27 cellular contexts compared by ENCODE assay signal in genomic region chrX:69069876-69070275, GRCh38.
"Had no signal": no experiment of that assay in that cellular context is flagged by ENCODE, and none has a peak within 500 bp of the region (broad histone marks: within the 10 kb centered on the region; RNA-seq: fewer than 3 reads in every experiment).

No MANE protein-coding gene starts in this region.

- H3K36me3 ChIP-seq: colonic mucosa, esophagus squamous epithelium, gastroesophageal sphincter had no signal

- H3K4me1 ChIP-seq: body of pancreas, colonic mucosa, esophagus squamous epithelium had no signal

- H3K9me3 ChIP-seq: body of pancreas, colonic mucosa, esophagus squamous epithelium, gastroesophageal sphincter had no signal

- ATAC-seq: activated T-cell treated with anti-CD3 and anti-CD28 coated beads, Interleukin-2, amount 50 U/mL, for 4 hours; activated T-helper 17 cell treated with anti-CD3 and anti-CD28 coated beads, Interleukin-2, amount 50 U/mL, for 72 hours; body of pancreas; gastroesophageal sphincter; SK-N-SH treated with all-trans-retinoic acid at 6 μM for 48 hours; T-helper 17 cell; WTC11 had no signal

- H3K27ac ChIP-seq: body of pancreas, colonic mucosa, epithelial cell of prostate, esophagus squamous epithelium, gastroesophageal sphincter had no signal

- H3K4me3 ChIP-seq: body of pancreas, colonic mucosa, esophagus squamous epithelium, gastroesophageal sphincter had no signal

- H3K27me3 ChIP-seq: body of pancreas, colonic mucosa, esophagus squamous epithelium, gastroesophageal sphincter had no signal

- DNase-seq: activated CD4-positive, alpha-beta memory T cell treated with anti-CD3 and anti-CD28 coated beads, Interleukin-2, amount 10 ng/mL, durations not matched to agents 7 days and 5 days; activated CD4-positive, alpha-beta T cell treated with anti-CD3 and anti-CD28 coated beads for 1 hour; activated CD4-positive, alpha-beta T cell treated with anti-CD3 and anti-CD28 coated beads for 4 hours; activated CD4-positive, alpha-beta T cell treated with anti-CD3 and anti-CD28 coated beads, Interleukin-2, amount 10 ng/mL, durations not matched to agents 7 days and 5 days; activated CD4-positive, alpha-beta T cell treated with anti-CD3 and anti-CD28 coated beads, Interleukin-2, amount 50 U/mL, for 4 hours; activated effector memory CD4-positive, alpha-beta T cell treated with Interleukin-2 at 50 U/mL for 16 hours; activated gamma-delta T cell treated with Interleukin-2 at 50 U/mL for 16 hours; activated naive CD4-positive, alpha-beta T cell treated with anti-CD3 and anti-CD28 coated beads, Interleukin-2, amount 50 U/mL, for 16 hours; activated naive CD4-positive, alpha-beta T cell treated with Interleukin-2 at 50 U/mL for 16 hours; activated T-cell treated with anti-CD3 and anti-CD28 coated beads, Interleukin-2, amount 50 U/mL, for 4 hours; amniotic stem cell; anterior cingulate cortex; body of pancreas; central memory CD4-positive, alpha-beta T cell; cerebellar nuclear complex; colonic mucosa; effector CD8-positive, alpha-beta T cell; esophagus squamous epithelium; foreskin melanocyte; T-helper 1 cell; T-helper 17 cell; T1000 had no signal
